9 cellular contexts compared by ENCODE assay signal in genomic region chr19:41887711-41888382, GRCh38. TPM values are rescaled to one million over a fixed set of nuclear protein-coding genes. Genes with fewer than 3 reads are reported as not detected.
DNase-seq lines count a peak whose midpoint lies in the region; ATAC-seq and TF ChIP-seq lines count a peak whose summit lies in the region.
"Had no signal": no experiment of that assay in that cellular context is flagged by ENCODE, and none has a peak within 500 bp of the region (broad histone marks: within the 10 kb centered on the region; RNA-seq: fewer than 3 reads in every experiment).

No MANE protein-coding gene starts in this region.

- H3K4me3 Mint-ChIP-seq in activated CD8-positive, alpha-beta T cell treated with anti-CD3 and anti-CD28 coated beads for 36 hours = peak overlapping the region; percentile 73
- H3K4me3 Mint-ChIP-seq in endodermal cell = peak overlapping the region; percentile 46

- no peak overlapping the region for H4K5ac ChIP-seq in IMR-90 (ENCODE audit: low read depth, low read length)

- in situ Hi-C loops in IMR-90 (cut with MboI; ENCODE audit: low sequenced_read_pairs) = no loop called here

- H3K27ac Mint-ChIP-seq in activated CD8-positive, alpha-beta T cell treated with anti-CD3 and anti-CD28 coated beads for 36 hours = peak overlapping the region; percentile 93
- H3K27ac Mint-ChIP-seq in endodermal cell = peak overlapping the region; percentile 92

- WGBS in IMR-90 (ENCODE audit: extremely low coverage in 2 of 2, insufficient read length in 1 of 2), 2 experiments = 71% methylated on average over 1 of the region's 17 CpGs; no CpG with 5 or more reads in 1 of the 2 experiments
- WGBS in endodermal cell (ENCODE audit: insufficient coverage in 1 of 2, insufficient read length in 1 of 2), 2 experiments = 27 to 33% methylated on average over 6 to 17 of the region's 17 CpGs

- H2BK15ac ChIP-seq in IMR-90 (ENCODE audit: low read depth, low read length) = no peak overlapping the region

- H3K56ac ChIP-seq in IMR-90 (ENCODE audit: extremely low read depth, insufficient read depth, low read length) = no peak overlapping the region

- no peak overlapping the region for H3K14ac ChIP-seq in IMR-90 (replicated peaks; ENCODE audit: low read depth, low read length)

- H3K4me1 ChIP-seq in IMR-90 (ENCODE audit: control insufficient read depth, insufficient read depth, low read length) (peaks cover 8% of the 10 kb centered on the region), endodermal cell (ENCODE audit: control insufficient read depth, insufficient read depth, low read length) (no peaks in the 10 kb centered on the region)

- H3K27ac ChIP-seq in AG04450 (ENCODE audit: low read depth, low read length) (peak overlapping the region; percentile 11), IMR-90 (ENCODE audit: insufficient read depth, low read length) (no peak overlapping the region), endodermal cell (ENCODE audit: low read depth, low read length) (no peak overlapping the region)

- no peaks in the 10 kb centered on the region for H3K27me3 Mint-ChIP-seq in activated CD8-positive, alpha-beta T cell treated with anti-CD3 and anti-CD28 coated beads for 36 hours
- no peaks in the 10 kb centered on the region for H3K27me3 Mint-ChIP-seq in endodermal cell (ENCODE audit: insufficient read depth)

- no peak overlapping the region for H2BK20ac ChIP-seq in IMR-90 (ENCODE audit: low read depth, low read length)

- POLR2A ChIA-PET in AG04450 (lab: Yijun Ruan, JAX) (no interaction called here), IMR-90 (lab: Charles Lee; ENCODE audit: unreplicated experiment) (no interaction called here)
- POLR2A ChIA-PET in activated CD8-positive, alpha-beta T cell treated with anti-CD3 and anti-CD28 coated beads for 36 hours (lab: Charles Lee) = interaction anchor here (0.6 to 13.9 kb wide), 12 partner anchors 14 to 1854 kb away, joined by 3 to 282 read pairs (median 4); partner anchors contain the start of genes CD79A, RABAC1 and RPS19

- H3K18ac ChIP-seq in IMR-90 (ENCODE audit: low read depth, low read length) = no peak overlapping the region

- CTCF ChIA-PET in AG04450 (lab: Charles Lee) = no interaction called here
- CTCF ChIA-PET in IMR-90 (lab: Yijun Ruan, JAX) = interaction anchor here (1.0 kb wide), 1 partner anchor 28 kb away, joined by 3 read pairs; the partner anchor contains the start of gene RPS19
- CTCF ChIA-PET in activated CD8-positive, alpha-beta T cell treated with anti-CD3 and anti-CD28 coated beads for 36 hours (lab: Charles Lee) = interaction anchor here (0.6 to 6.3 kb wide), 13 partner anchors 11 to 64 kb away, joined by 3 to 61 read pairs (median 6); partner anchors contain the start of gene RPS19

- no peak for TF ChIP-seq POLR2A in IMR-90 (IDR thresholded peaks at IDR 0.05; ENCODE audit: low read depth, low read length)

- intact Hi-C loops in IMR-90 (cut with micrococcal nuclease) = loop anchor here (10.0 kb wide), 1 partner anchor 147 kb away; no protein-coding TSS in a partner anchor
- intact Hi-C loops in activated CD8-positive, alpha-beta T cell treated with anti-CD3 and anti-CD28 coated beads for 36 hours (cut with micrococcal nuclease) = loop anchor here (5.0 kb wide), 1 partner anchor 59 kb away; no protein-coding TSS in a partner anchor

- H3K9me1 ChIP-seq in IMR-90 (ENCODE audit: insufficient read depth, low read length) = peaks cover 11% of the 10 kb centered on the region

- no peaks in the 10 kb centered on the region for H3K9me3 Mint-ChIP-seq in activated CD8-positive, alpha-beta T cell treated with anti-CD3 and anti-CD28 coated beads for 36 hours
- H3K9me3 Mint-ChIP-seq in endodermal cell = no peaks in the 10 kb centered on the region

- H3K27me3 ChIP-seq in AG04450 (ENCODE audit: control insufficient read depth, insufficient read depth, low read length) (no peaks in the 10 kb centered on the region), IMR-90 (ENCODE audit: control insufficient read depth, insufficient read depth, low read length) (no peaks in the 10 kb centered on the region), endodermal cell (ENCODE audit: control insufficient read depth, insufficient read depth, low read length, poor library complexity, severe bottlenecking) (no peaks in the 10 kb centered on the region)

- H3K36me3 Mint-ChIP-seq in activated CD8-positive, alpha-beta T cell treated with anti-CD3 and anti-CD28 coated beads for 36 hours (ENCODE audit: low read depth) = peaks cover 62% of the 10 kb centered on the region
- H3K36me3 Mint-ChIP-seq in endodermal cell (ENCODE audit: low read depth) = peaks cover 21% of the 10 kb centered on the region

- H4K8ac ChIP-seq in IMR-90 (ENCODE audit: low read depth in 2 of 2, low read length in 2 of 2) = no peak overlapping the region

- dilution Hi-C loops in IMR-90 (cut with HindIII; ENCODE audit: low sequenced_read_pairs, unreplicated experiment) = no loop called here

- H2AK5ac ChIP-seq in IMR-90 (ENCODE audit: low read depth, low read length) = no peak overlapping the region

- no peak; the same call in 1 of the 2 replicates for TF ChIP-seq RAD21 in IMR-90 (IDR thresholded peaks at IDR 0.05; ENCODE audit: low read length)

- H4K91ac ChIP-seq in IMR-90 (ENCODE audit: insufficient read depth, low read depth, low read length) = no peak overlapping the region

- H3K4me1 Mint-ChIP-seq in activated CD8-positive, alpha-beta T cell treated with anti-CD3 and anti-CD28 coated beads for 36 hours (ENCODE audit: low read depth) = peaks cover 57% of the 10 kb centered on the region
- H3K4me1 Mint-ChIP-seq in endodermal cell = peaks cover 24% of the 10 kb centered on the region

- ATAC-seq in IMR-90 (ENCODE audit: low read depth) (no peak), GM18909 (IDR thresholded peaks at IDR 0.05; ENCODE audit: poor library complexity, unreplicated experiment) (no peak)
- peak; percentile 57 for ATAC-seq in activated CD8-positive, alpha-beta T cell treated with anti-CD3 and anti-CD28 coated beads for 36 hours

- TF ChIP-seq CTCF in AG04450 (IDR thresholded peaks at IDR 0.05; ENCODE audit: low read depth, low read length) (no peak), IMR-90 (conservative IDR thresholded peaks at IDR 0.05; ENCODE audit: low read depth, low read length) (no peak), endodermal cell (conservative IDR thresholded peaks at IDR 0.05) (peak; percentile 75), retinal pigment epithelial cell (conservative IDR thresholded peaks at IDR 0.05; ENCODE audit: low read depth, low read length) (peak; percentile 9)
- TF ChIP-seq CTCF in activated CD8-positive, alpha-beta T cell treated with anti-CD3 and anti-CD28 coated beads for 36 hours (IDR thresholded peaks at IDR 0.05) = peak; percentile 50

- H3K79me1 ChIP-seq in IMR-90 (ENCODE audit: low read depth in 1 of 2, low read length in 2 of 2) = peaks cover 39 to 71% of the 10 kb centered on the region in 2 experiments

- H2AK9ac ChIP-seq in IMR-90 (replicated peaks; ENCODE audit: low read depth, low read length, poor library complexity) = no peak overlapping the region

- H3K4me2 ChIP-seq in IMR-90 (ENCODE audit: low read depth, low read length) = no peak overlapping the region

- H4K20me1 ChIP-seq in IMR-90 (ENCODE audit: insufficient read depth, low read length) = peaks cover 37% of the 10 kb centered on the region

- H3K9me3 ChIP-seq in AG04450 (ENCODE audit: control insufficient read depth, insufficient read depth, low read length) (0 out of 2 replicates have a peak, but pooled peaks cover 4% of the 10 kb centered on the region), IMR-90 (ENCODE audit: control insufficient read depth, insufficient read depth, low read length) (no peaks in the 10 kb centered on the region), endodermal cell (ENCODE audit: control insufficient read depth, low read length) (no peaks in the 10 kb centered on the region)

- H2BK120ac ChIP-seq in IMR-90 (ENCODE audit: low read depth, low read length) = no peak overlapping the region

- H3K36me3 ChIP-seq in IMR-90 (ENCODE audit: control insufficient read depth, insufficient read depth, low read length) = peaks cover 33% of the 10 kb centered on the region
- H3K36me3 ChIP-seq in endodermal cell (ENCODE audit: control insufficient read depth, insufficient read depth, low read length) = peaks cover 18% of the 10 kb centered on the region

- no peak overlapping the region for H3K4me3 ChIP-seq in AG04450 (ENCODE audit: low read depth, low read length)
- H3K4me3 ChIP-seq in IMR-90 (ENCODE audit: insufficient read depth, low read depth, low read length) = no peak overlapping the region
- H3K4me3 ChIP-seq in endodermal cell (ENCODE audit: low read length) = peak overlapping the region; percentile 65
- no peak overlapping the region for H3K4me3 ChIP-seq in retinal pigment epithelial cell (ENCODE audit: low read length)

- H3K4ac ChIP-seq in IMR-90 (ENCODE audit: low read depth, low read length) = no peak overlapping the region

- H2BK5ac ChIP-seq in IMR-90 (ENCODE audit: low read depth, low read length, poor library complexity, severe bottlenecking) = no peak overlapping the region

- no peak overlapping the region for H3K23ac ChIP-seq in IMR-90 (ENCODE audit: low read depth, low read length)

- DNase-seq in AG04450 (ENCODE audit: low read depth, low spot score) (no peak), IMR-90 (peak; percentile 64), endodermal cell (peak; percentile 97), retinal pigment epithelial cell (ENCODE audit: low read depth) (no peak), NCI-H2227 (lab: John Stamatoyannopoulos, UW; ENCODE audit: unreplicated experiment) (no peak), NCI-H345 treated with DMSO at 0.1 percent for 48 hours (lab: John Stamatoyannopoulos, UW; ENCODE audit: unreplicated experiment) (no peak)
- DNase-seq in activated CD8-positive, alpha-beta T cell treated with anti-CD3 and anti-CD28 coated beads for 36 hours = peak; percentile 96

- H3K9ac ChIP-seq in IMR-90 (ENCODE audit: low read depth, low read length) = no peak overlapping the region
- no peak overlapping the region for H3K9ac ChIP-seq in endodermal cell (ENCODE audit: extremely low read depth, low read length, poor library complexity, severe bottlenecking)

- no TSS peak for BruUV-seq in IMR-90 (replicated peaks; lab: Mats Ljungman, UMichigan)

- no peak overlapping the region for H2AFZ ChIP-seq in IMR-90 (replicated peaks; ENCODE audit: low read length, poor library complexity)

RNA-seq across cellular contexts. Expression of gene ARHGEF1, which starts 4.9 kb away (rescaled TPM):
- polyA plus RNA-seq in AG04450 (2011; rRNA removed) (19.5 and 24.1 TPM in 2 replicates), IMR-90 (2012; rRNA removed) (47.1 and 51.2 TPM in 2 replicates)
- 14.5 and 20.2 TPM in 2 replicates for polyA minus RNA-seq in AG04450 (2011; rRNA and poly(A)+ RNA removed)
- total RNA-seq in IMR-90 (2012; rRNA removed) (11.5 and 12.5 TPM in 2 replicates), endodermal cell (100 to 1,000 TPM in 1 of 2 donors, 10 to 100 TPM in 1; 89.9 to 116 TPM)
- polyA plus RNA-seq in IMR-90 (2012; cell fraction: cytosol; rRNA removed) = 42.5 and 58.8 TPM in 2 replicates
- 228 and 380 TPM in 2 replicates for polyA plus RNA-seq in IMR-90 (2012; cell fraction: nucleus; rRNA removed; ENCODE audit: low replicate concordance)
- 100 to 1,000 TPM; 307 to 308 TPM for total RNA-seq in activated CD8-positive, alpha-beta T cell treated with anti-CD3 and anti-CD28 coated beads for 36 hours
- 48.7 TPM for polyA plus RNA-seq in endodermal cell (2013, experiment 1 of 2)
- 35.1 TPM for polyA plus RNA-seq in endodermal cell (2013, experiment 2 of 2)

RNA-seq across cellular contexts. Expression of gene CD79A, which starts 10.8 kb away (rescaled TPM):
- 0.20 and 0.36 TPM in 2 replicates for polyA plus RNA-seq in AG04450 (2011; rRNA removed)
- 0.55 TPM in 1 of 2 replicates, not detected in the other for polyA minus RNA-seq in AG04450 (2011; rRNA and poly(A)+ RNA removed)
- total RNA-seq in IMR-90 (2012; rRNA removed) = not detected in 2 replicates
- 0.19 and 0.24 TPM in 2 replicates for polyA plus RNA-seq in IMR-90 (2012; rRNA removed)
- polyA plus RNA-seq in IMR-90 (2012; cell fraction: cytosol; rRNA removed) = 0.10 and 0.37 TPM in 2 replicates
- polyA plus RNA-seq in IMR-90 (2012; cell fraction: nucleus; rRNA removed; ENCODE audit: low replicate concordance) = 0.06 and 0.25 TPM in 2 replicates
- 10 to 100 TPM; 19.3 to 21.0 TPM for total RNA-seq in activated CD8-positive, alpha-beta T cell treated with anti-CD3 and anti-CD28 coated beads for 36 hours
- not detected for total RNA-seq in endodermal cell
- polyA plus RNA-seq in endodermal cell (2013, experiment 1 of 2) = 0.43 TPM
- polyA plus RNA-seq in endodermal cell (2013, experiment 2 of 2) = 0.58 TPM

RNA-seq across cellular contexts. Expression of gene RPS19, which starts 27.8 kb away (rescaled TPM):
- polyA plus RNA-seq in AG04450 (2011; rRNA removed) (1,320 and 1,738 TPM in 2 replicates), IMR-90 (2012; rRNA removed) (1,882 and 3,988 TPM in 2 replicates)
- 1,583 and 1,856 TPM in 2 replicates for polyA minus RNA-seq in AG04450 (2011; rRNA and poly(A)+ RNA removed)
- total RNA-seq in IMR-90 (2012; rRNA removed) (230 and 299 TPM in 2 replicates), endodermal cell (1,000 to 10,000 TPM; 2,321 to 2,418 TPM)
- polyA plus RNA-seq in IMR-90 (2012; cell fraction: cytosol; rRNA removed) = 1,236 and 2,903 TPM in 2 replicates
- polyA plus RNA-seq in IMR-90 (2012; cell fraction: nucleus; rRNA removed; ENCODE audit: low replicate concordance) = 465 and 1,276 TPM in 2 replicates
- total RNA-seq in activated CD8-positive, alpha-beta T cell treated with anti-CD3 and anti-CD28 coated beads for 36 hours = 1,000 to 10,000 TPM; 3,454 to 3,479 TPM
- 4,136 TPM for polyA plus RNA-seq in endodermal cell (2013, experiment 1 of 2)
- 3,965 TPM for polyA plus RNA-seq in endodermal cell (2013, experiment 2 of 2)

RNA-seq across cellular contexts. Expression of gene ERFL, which starts 40.4 kb away (rescaled TPM):
- polyA plus RNA-seq in AG04450 (2011; rRNA removed) (not detected in 2 replicates), IMR-90 (2012; rRNA removed) (0.09 TPM in 1 of 2 replicates, not detected in the other)
- not detected in 2 replicates for polyA minus RNA-seq in AG04450 (2011; rRNA and poly(A)+ RNA removed)
- total RNA-seq in IMR-90 (2012; rRNA removed) (not detected in 2 replicates), endodermal cell (under 1 TPM; 0.13 to 0.53 TPM)
- 0.02 and 0.08 TPM in 2 replicates for polyA plus RNA-seq in IMR-90 (2012; cell fraction: cytosol; rRNA removed)
- polyA plus RNA-seq in IMR-90 (2012; cell fraction: nucleus; rRNA removed; ENCODE audit: low replicate concordance) = 0.26 and 0.53 TPM in 2 replicates
- total RNA-seq in activated CD8-positive, alpha-beta T cell treated with anti-CD3 and anti-CD28 coated beads for 36 hours = 1 to 10 TPM; 1.5 to 1.6 TPM
- polyA plus RNA-seq in endodermal cell (2013, experiment 1 of 2) = 0.25 TPM
- polyA plus RNA-seq in endodermal cell (2013, experiment 2 of 2) = 0.29 TPM
- total RNA-seq: glomerular endothelial cell had no signal

RNA-seq across cellular contexts. Expression of gene DMRTC2, which starts 43.0 kb away (rescaled TPM):
- polyA plus RNA-seq in AG04450 (2011; rRNA removed) (not detected in 2 replicates), IMR-90 (2012; rRNA removed) (not detected in 2 replicates)
- not detected in 2 replicates for polyA minus RNA-seq in AG04450 (2011; rRNA and poly(A)+ RNA removed)
- total RNA-seq in IMR-90 (2012; rRNA removed) (not detected in 2 replicates), endodermal cell (not detected)
- not detected in 2 replicates for polyA plus RNA-seq in IMR-90 (2012; cell fraction: cytosol; rRNA removed)
- polyA plus RNA-seq in IMR-90 (2012; cell fraction: nucleus; rRNA removed; ENCODE audit: low replicate concordance) = not detected in 2 replicates
- not detected for total RNA-seq in activated CD8-positive, alpha-beta T cell treated with anti-CD3 and anti-CD28 coated beads for 36 hours
- polyA plus RNA-seq in endodermal cell (2013, experiment 1 of 2) = not detected
- polyA plus RNA-seq in endodermal cell (2013, experiment 2 of 2) = not detected
- total RNA-seq: glomerular endothelial cell had no signal

Comparison
In these comparisons a context has a peak if more than half of its experiments do, and no peak if none do; other contexts are left out.
1. DNase-seq: peak in IMR-90 (single experiment), activated CD8-positive, alpha-beta T cell treated with anti-CD3 and anti-CD28 coated beads for 36 hours (single experiment) and endodermal cell (single experiment); none in AG04450 (single experiment), retinal pigment epithelial cell (single experiment), NCI-H2227 (single experiment) and NCI-H345 treated with DMSO at 0.1 percent for 48 hours (single experiment).
2. CTCF ChIP-seq: peak in activated CD8-positive, alpha-beta T cell treated with anti-CD3 and anti-CD28 coated beads for 36 hours (single experiment), endodermal cell (single experiment) and retinal pigment epithelial cell (single experiment); none in AG04450 (single experiment) and IMR-90 (single experiment).
3. RNA of gene CD79A, which starts 10.8 kb away (total RNA-seq): 19.3 to 21.0 TPM in activated CD8-positive, alpha-beta T cell treated with anti-CD3 and anti-CD28 coated beads for 36 hours; not detected in endodermal cell and not detected in IMR-90; every median in the first group is over 10 times any median in the second.